In the genomic region with DNA sequence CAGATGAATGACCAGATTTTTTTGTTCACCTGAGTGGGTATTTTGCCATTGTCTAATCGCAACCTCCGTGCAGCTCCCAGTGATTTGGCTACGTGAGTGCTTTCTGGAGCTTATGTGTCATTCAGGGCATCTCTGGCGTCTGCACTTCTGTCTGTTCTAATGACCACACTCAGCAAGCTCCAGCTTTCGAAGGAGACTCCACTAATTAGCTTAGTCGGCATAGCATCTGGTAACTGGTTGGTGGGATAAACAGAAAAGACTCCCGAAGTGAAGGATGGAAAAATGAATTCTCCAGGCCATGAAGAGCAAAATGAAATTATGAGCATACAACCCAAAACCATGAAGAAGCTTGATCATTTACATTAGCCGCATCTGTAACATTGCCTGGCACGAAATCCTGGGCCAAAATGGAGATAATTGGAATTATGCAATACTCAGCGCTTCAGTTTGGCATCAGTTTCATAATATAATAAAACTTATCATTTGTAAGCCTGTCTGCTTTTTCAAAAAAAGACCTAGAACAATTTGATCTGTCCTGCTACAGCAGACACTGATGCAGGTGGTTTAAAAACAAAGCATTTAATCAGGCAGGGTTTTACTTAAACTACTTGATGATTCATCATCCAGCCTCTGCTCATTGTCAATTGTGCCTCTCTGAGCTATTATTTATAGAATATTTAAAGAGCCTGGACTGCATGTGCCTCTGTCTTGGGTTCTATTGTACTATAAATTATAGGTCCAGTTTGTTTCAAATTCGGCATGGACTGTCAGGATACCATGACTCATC, we compare ENCODE assay signal across 9 cellular contexts.
DNase-seq lines count a peak whose midpoint lies in the region; ATAC-seq and TF ChIP-seq lines count a peak whose summit lies in the region.
"Had no signal": no experiment of that assay in that cellular context is flagged by ENCODE, and none has a peak within 500 bp of the region (broad histone marks: within the 10 kb centered on the region; RNA-seq: fewer than 3 reads in every experiment).

No MANE protein-coding gene starts in this region.

- TF ChIP-seq CTCF in WERI-Rb-1 (IDR thresholded peaks at IDR 0.05; ENCODE audit: low read depth, low read length) (no peak), upper lobe of right lung (IDR thresholded peaks at IDR 0.05) (no peak), heart right ventricle (IDR thresholded peaks at IDR 0.05) (no peak), GM13976 (IDR thresholded peaks at IDR 0.05; ENCODE audit: borderline replicate concordance, control extremely low read depth, extremely low read depth, insufficient read depth, missing control alignments) (no peak)

- peak; percentile 58 for DNase-seq in M059J (ENCODE audit: low read depth)
- DNase-seq in NCI-H2171 treated with DMSO at 0.1 percent for 48 hours (lab: John Stamatoyannopoulos, UW): peak; percentile 64
- DNase-seq in WERI-Rb-1: peak; percentile 75
- peak; percentile 23 for DNase-seq in putamen (ENCODE audit: low spot score)
- DNase-seq in upper lobe of right lung: no peak
- no peak for DNase-seq in heart right ventricle
- DNase-seq in GM13976 (ENCODE audit: low spot score): no peak
- no peak for DNase-seq in MG63
- DNase-seq: mucosa of descending colon had no signal

- 83% methylated on average over 11 of the region's 11 CpGs for WGBS in heart right ventricle, 2 donors

- intact Hi-C loops in upper lobe of right lung (cut with DNase I) (no loop called here), heart right ventricle (cut with DNase I) (no loop called here)

- no peaks in the 10 kb centered on the region for H3K27me3 ChIP-seq in WERI-Rb-1 (ENCODE audit: insufficient read depth, low read depth, severe bottlenecking)
- H3K27me3 ChIP-seq in upper lobe of right lung: no peaks in the 10 kb centered on the region
- H3K27me3 ChIP-seq in heart right ventricle: no peaks in the 10 kb centered on the region
- no peaks in the 10 kb centered on the region for H3K27me3 ChIP-seq in MG63

- H3K36me3 ChIP-seq in WERI-Rb-1 (no peaks in the 10 kb centered on the region; the same call in 1 of the 2 replicates), upper lobe of right lung (no peaks in the 10 kb centered on the region), heart right ventricle (no peaks in the 10 kb centered on the region), MG63 (no peaks in the 10 kb centered on the region)

- no peak for ATAC-seq in upper lobe of right lung
- ATAC-seq in heart right ventricle: no peak
- ATAC-seq: mucosa of descending colon had no signal

- H3K27ac ChIP-seq in WERI-Rb-1 (peak overlapping the region; percentile 61), upper lobe of right lung (no peak overlapping the region), heart right ventricle (no peak overlapping the region)

- no peaks in the 10 kb centered on the region for H3K4me1 ChIP-seq in upper lobe of right lung
- no peaks in the 10 kb centered on the region for H3K4me1 ChIP-seq in heart right ventricle

- in situ Hi-C loops in GM13976 (cut with MboI; ENCODE audit: low sequenced_read_pairs, unreplicated experiment): no loop called here

- H3K4me3 ChIP-seq in WERI-Rb-1 (ENCODE audit: low read depth, low read length) (no peak overlapping the region), upper lobe of right lung (no peak overlapping the region), heart right ventricle (no peak overlapping the region), MG63 (no peak overlapping the region)
- H3K4me3 ChIP-seq: mucosa of descending colon had no signal

- no peaks in the 10 kb centered on the region for H3K9me3 ChIP-seq in WERI-Rb-1 (ENCODE audit: severe bottlenecking)
- H3K9me3 ChIP-seq in upper lobe of right lung: no peaks in the 10 kb centered on the region
- H3K9me3 ChIP-seq in heart right ventricle: peaks cover 0 to 19% (median 0%) of the 10 kb centered on the region in 11 donors
- H3K9me3 ChIP-seq in MG63: no peaks in the 10 kb centered on the region
- H3K9me3 ChIP-seq: mucosa of descending colon had no signal

Comparison
In these comparisons a context has a peak if more than half of its experiments do, and no peak if none do; other contexts are left out.
1. DNase-seq: peak in M059J (single experiment), NCI-H2171 treated with DMSO at 0.1 percent for 48 hours (single experiment), WERI-Rb-1 (single experiment) and putamen (single experiment); none in upper lobe of right lung (single experiment), heart right ventricle (0 of 2), GM13976 (single experiment) and MG63 (single experiment).